Comparison of ENCODE assay signal across 11 cellular contexts in genomic region chr6:6752129-6752528, GRCh38.
DNase-seq lines count a peak whose midpoint lies in the region; ATAC-seq and TF ChIP-seq lines count a peak whose summit lies in the region.
"Had no signal": no experiment of that assay in that cellular context is flagged by ENCODE, and none has a peak within 500 bp of the region (broad histone marks: within the 10 kb centered on the region; RNA-seq: fewer than 3 reads in every experiment).

No MANE protein-coding gene starts in this region.

- H2AFZ ChIP-seq in ACC112 (ENCODE audit: low read length, unreplicated experiment) (peak overlapping the region; percentile 84), MM.1S (ENCODE audit: low read length) (no peak overlapping the region)

- no peaks in the 10 kb centered on the region for H4K20me1 ChIP-seq in MM.1S (ENCODE audit: insufficient read depth, low read length)

- H3K4me1 Mint-ChIP-seq in nephron progenitor cell, result peaks cover 58% of the 10 kb centered on the region

- H3K9me3 Mint-ChIP-seq in nephron progenitor cell, result no peaks in the 10 kb centered on the region
- H3K9me3 Mint-ChIP-seq: neural crest cell had no signal

- H3K4me3 ChIP-seq in ACC112 (ENCODE audit: low read depth, low read length), result no peak overlapping the region
- H3K4me3 ChIP-seq in epithelial cell of proximal tubule (ENCODE audit: low read depth, low read length), result no peak overlapping the region
- H3K4me3 ChIP-seq in MM.1S (ENCODE audit: low read length), result no peak overlapping the region

- H3F3A ChIP-seq in MM.1S (ENCODE audit: insufficient read depth, low read length), result no peaks in the 10 kb centered on the region

- H3K4me2 ChIP-seq in MM.1S (ENCODE audit: low read depth, low read length), result no peak overlapping the region

- no peak overlapping the region for H3K27ac Mint-ChIP-seq in nephron progenitor cell

- H3K36me3 ChIP-seq in ACC112 (ENCODE audit: insufficient read depth, low read length) (no peaks in the 10 kb centered on the region), MM.1S (replicated peaks; ENCODE audit: insufficient read depth, low read length) (no peaks in the 10 kb centered on the region)

- H3K4me1 ChIP-seq in ACC112 (ENCODE audit: control insufficient read depth, insufficient read depth, low read length, unreplicated experiment) (peaks cover 20% of the 10 kb centered on the region), MM.1S (ENCODE audit: low read length) (no peaks in the 10 kb centered on the region)

- no peaks in the 10 kb centered on the region for H3K27me3 ChIP-seq in ACC112 (ENCODE audit: insufficient read depth, low read length)
- no peaks in the 10 kb centered on the region for H3K27me3 ChIP-seq in MM.1S (replicated peaks; ENCODE audit: insufficient read depth, low read length)

- H3K9me3 ChIP-seq in MM.1S (replicated peaks; ENCODE audit: insufficient read depth, low read length), result no peaks in the 10 kb centered on the region

- TF ChIP-seq CTCF in epithelial cell of proximal tubule (conservative IDR thresholded peaks at IDR 0.05; ENCODE audit: low read depth, low read length) (no peak), nephron progenitor cell (IDR thresholded peaks at IDR 0.05) (no peak), omental fat pad (IDR thresholded peaks at IDR 0.05) (no peak), MM.1S (IDR thresholded peaks at IDR 0.05; ENCODE audit: low read length) (no peak)

- no peak overlapping the region for H3K9ac ChIP-seq in MM.1S (ENCODE audit: low read length)

- peaks cover 3% of the 10 kb centered on the region for H3K27me3 Mint-ChIP-seq in nephron progenitor cell (ENCODE audit: low read depth, poor library complexity)

- peak overlapping the region; percentile 42 for H3K4me3 Mint-ChIP-seq in nephron progenitor cell
- H3K4me3 Mint-ChIP-seq: neural crest cell had no signal

- no peaks in the 10 kb centered on the region for H3K36me3 Mint-ChIP-seq in nephron progenitor cell (ENCODE audit: low read depth)

- DNase-seq in HK-2 (ENCODE audit: unreplicated experiment) (peak; percentile 37), epithelial cell of proximal tubule (ENCODE audit: low read depth) (peak; percentile 59), nephron progenitor cell (peak; percentile 56), omental fat pad (ENCODE audit: low spot score) (no peak), MM.1S (no peak), NCI-H1694 treated with DMSO at 0.1 percent for 48 hours (lab: John Stamatoyannopoulos, UW) (no peak)
- DNase-seq: NCI-H1436 treated with DMSO at 0.1 percent for 48 hours, T-helper 9 cell had no signal

- H3K27ac ChIP-seq in ACC112 (ENCODE audit: low read depth, low read length) (no peak overlapping the region), MM.1S (ENCODE audit: low read length) (no peak overlapping the region)

- no peaks in the 10 kb centered on the region for H3K9me2 ChIP-seq in MM.1S (replicated peaks; ENCODE audit: insufficient read depth, low read length)

- H3K79me2 ChIP-seq in ACC112 (ENCODE audit: control insufficient read depth, insufficient read depth, low read length, unreplicated experiment) (no peaks in the 10 kb centered on the region), MM.1S (ENCODE audit: low read length) (no peaks in the 10 kb centered on the region)

- ATAC-seq in omental fat pad (ENCODE audit: low FRiP score) (no peak), HG03457 (IDR thresholded peaks at IDR 0.05; ENCODE audit: unreplicated experiment) (no peak)

Comparison
In these comparisons a context has a peak if more than half of its experiments do, and no peak if none do; other contexts are left out.
1. DNase-seq: peak in HK-2 (single experiment), epithelial cell of proximal tubule (single experiment) and nephron progenitor cell (single experiment); none in omental fat pad (single experiment), MM.1S (single experiment) and NCI-H1694 treated with DMSO at 0.1 percent for 48 hours (single experiment).